In the genomic region with DNA sequence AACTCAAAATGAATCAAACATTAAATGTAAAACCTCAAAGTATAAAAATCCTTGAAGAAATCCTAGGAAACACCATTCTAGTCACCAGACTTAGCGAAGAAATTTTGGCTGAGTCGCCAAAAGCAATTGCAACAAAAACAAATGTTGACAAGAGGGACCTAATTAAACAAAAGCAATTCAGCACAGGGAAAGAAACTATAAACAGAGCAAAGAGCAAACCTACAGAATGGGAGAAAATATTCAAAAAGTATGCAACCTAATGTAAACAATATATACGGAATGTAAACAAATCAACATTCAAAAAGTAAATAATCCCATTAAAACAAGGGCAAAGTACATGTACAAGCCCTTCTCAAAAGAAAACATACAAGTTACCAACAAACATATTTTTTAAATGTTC, we compare ENCODE assay signal across 27 cellular contexts.
"Had no signal": no experiment of that assay in that cellular context is flagged by ENCODE, and none has a peak within 500 bp of the region (broad histone marks: within the 10 kb centered on the region; RNA-seq: fewer than 3 reads in every experiment).

No MANE protein-coding gene starts in this region.

- H3K36me3 ChIP-seq: esophagus squamous epithelium, gastrocnemius medialis, heart right ventricle, left lung, lower lobe of right lung had no signal

- H3K4me1 Mint-ChIP-seq: mesothelial cell of epicardium, naive B cell had no signal

- H3K4me1 ChIP-seq: esophagus squamous epithelium, gastrocnemius medialis, heart right ventricle, left lung, lower lobe of right lung had no signal

- DNase-seq: dermis blood vessel endothelial cell; dorsolateral prefrontal cortex; effector CD4-positive, alpha-beta T cell; effector memory CD4-positive, alpha-beta T cell; erythroblast; esophagus squamous epithelium; foreskin fibroblast; foreskin melanocyte; gastrocnemius medialis; glutamatergic neuron; head of caudate nucleus; heart right ventricle; hippocampal formation; left cardiac atrium; left lung; left ventricle myocardium superior; lower lobe of right lung; mesenchymal stem cell; mucosa of descending colon; naive B cell had no signal

- H3K27ac Mint-ChIP-seq: mesothelial cell of epicardium had no signal

- H3K27ac ChIP-seq: coronary artery, dorsolateral prefrontal cortex, epithelial cell of prostate, esophagus squamous epithelium, gastrocnemius medialis, heart right ventricle, left lung, lower lobe of right lung had no signal

- ATAC-seq: esophagus mucosa, gastrocnemius medialis, heart right ventricle, left cardiac atrium, left lung, left ventricle myocardium superior, lower lobe of right lung, mucosa of descending colon had no signal

- FAIRE-seq: colon, islet of Langerhans, keratinocyte had no signal

- H3K36me3 Mint-ChIP-seq: mesothelial cell of epicardium, naive B cell had no signal

- H3K27me3 ChIP-seq: dorsolateral prefrontal cortex, esophagus squamous epithelium, gastrocnemius medialis, heart right ventricle, left lung had no signal

- H3K4me3 ChIP-seq: coronary artery, dorsolateral prefrontal cortex, esophagus squamous epithelium, gastrocnemius medialis, heart right ventricle, left lung, lower lobe of right lung, mucosa of descending colon had no signal

- H3K9me3 ChIP-seq: esophagus squamous epithelium, gastrocnemius medialis, heart right ventricle, left lung, lower lobe of right lung, mucosa of descending colon had no signal

- H3K27me3 Mint-ChIP-seq: naive B cell had no signal

- H3K4me3 Mint-ChIP-seq: mesothelial cell of epicardium, naive B cell had no signal
